ENCODE assay signal across 9 cellular contexts in genomic region chr13:36432106-36432544, GRCh38. TPM values are rescaled to one million over a fixed set of nuclear protein-coding genes. Genes with fewer than 3 reads are reported as not detected.
DNase-seq lines count a peak whose midpoint lies in the region; ATAC-seq and TF ChIP-seq lines count a peak whose summit lies in the region.
"Had no signal": no experiment of that assay in that cellular context is flagged by ENCODE, and none has a peak within 500 bp of the region (broad histone marks: within the 10 kb centered on the region; RNA-seq: fewer than 3 reads in every experiment).

CCNA1 (plus strand) TSS chr13:36432495; CDS start chr13:36433057, 562 bp downstream.

- in situ Hi-C loops in astrocyte of the cerebellum (cut with HindIII; ENCODE audit: low sequenced_read_pairs) = no loop called here

- no peaks in the 10 kb centered on the region for H3K9me3 ChIP-seq in smooth muscle cell (replicated peaks; ENCODE audit: low read depth)

- DNase-seq in AG09309 (ENCODE audit: low read depth) (no peak), NCI-H510A treated with DMSO at 0.1 percent for 48 hours (lab: John Stamatoyannopoulos, UW) (peak; percentile 12), astrocyte of the cerebellum (ENCODE audit: low read depth) (no peak), smooth muscle cell (lab: John Stamatoyannopoulos, UW; ENCODE audit: unreplicated experiment) (no peak), NCI-H187 treated with DMSO at 0.1 percent for 48 hours (lab: John Stamatoyannopoulos, UW) (no peak), C1 segment of cervical spinal cord (lab: John Stamatoyannopoulos, UW) (no peak)

- no peaks in the 10 kb centered on the region for H3F3A ChIP-seq in smooth muscle cell (ENCODE audit: low read depth)

- no peaks in the 10 kb centered on the region for H3K36me3 ChIP-seq in smooth muscle cell (ENCODE audit: low read depth)

- H3K79me2 ChIP-seq in smooth muscle cell (ENCODE audit: low read depth) = no peaks in the 10 kb centered on the region

- no peak within 1 kb of the TSS for H3K27ac ChIP-seq in smooth muscle cell (ENCODE audit: low read depth)

- TF ChIP-seq CTCF in AG09309 (IDR thresholded peaks at IDR 0.05; ENCODE audit: control insufficient read depth, insufficient read depth, low read depth, low read length, missing control alignments) (no peak), astrocyte of the cerebellum (IDR thresholded peaks at IDR 0.05; ENCODE audit: low read depth, low read length, missing control alignments) (no peak), smooth muscle cell (IDR thresholded peaks at IDR 0.05; ENCODE audit: borderline replicate concordance, insufficient read depth, poor library complexity, severe bottlenecking) (no peak)

- H3K4me2 ChIP-seq in smooth muscle cell = peak within 1 kb of the TSS; percentile 98

- H3K9ac ChIP-seq in smooth muscle cell (ENCODE audit: low read depth) = no peak within 1 kb of the TSS

- WGBS in smooth muscle cell (ENCODE audit: low lambda C conversion rate) = under 1% methylated on average over 42 of the region's 46 CpGs

- peak within 1 kb of the TSS; percentile 26 for H3K4me3 ChIP-seq in AG09309 (ENCODE audit: control insufficient read depth, low read depth, low read length)
- peak within 1 kb of the TSS; percentile 63 for H3K4me3 ChIP-seq in astrocyte of the cerebellum (ENCODE audit: low read depth, low read length)
- H3K4me3 ChIP-seq in iPS-11a (ENCODE audit: low read depth, low read length) = peak within 1 kb of the TSS; percentile 66
- peak within 1 kb of the TSS; percentile 59 for H3K4me3 ChIP-seq in smooth muscle cell

- peak; percentile 52 for ATAC-seq in GM19372 (IDR thresholded peaks at IDR 0.05; ENCODE audit: low read depth, unreplicated experiment)

- no peaks in the 10 kb centered on the region for H4K20me1 ChIP-seq in smooth muscle cell (ENCODE audit: low read depth)

- H3K4me1 ChIP-seq in smooth muscle cell (ENCODE audit: low read depth) = peaks cover 9% of the 10 kb centered on the region

- H2AFZ ChIP-seq in smooth muscle cell (ENCODE audit: low read depth) = peak within 1 kb of the TSS; percentile 89

- peaks cover 79% of the 10 kb centered on the region for H3K27me3 ChIP-seq in smooth muscle cell (ENCODE audit: low read depth)

RNA-seq across cellular contexts. Expression of gene CCNA1, which starts in this region (rescaled TPM):
- total RNA-seq in smooth muscle cell = 0.63 and 1.1 TPM in 2 replicates
- polyA plus RNA-seq in smooth muscle cell = not detected in 2 replicates
- polyA plus RNA-seq: liver had no signal
